In genomic region chr14:104683653-104684448, GRCh38 we compare ENCODE assay signal across 34 cellular contexts. TPM values are rescaled to one million over a fixed set of nuclear protein-coding genes. Genes with fewer than 3 reads are reported as not detected.
A peak's percentile ranks its signal among the peaks of the same experiment; 100 is the strongest.
DNase-seq lines count a peak whose midpoint lies in the region; ATAC-seq and TF ChIP-seq lines count a peak whose summit lies in the region.
"Had no signal": no experiment of that assay in that cellular context is flagged by ENCODE, and none has a peak within 500 bp of the region (broad histone marks: within the 10 kb centered on the region; RNA-seq: fewer than 3 reads in every experiment).

No MANE protein-coding gene starts in this region.

- DNase-seq in activated CD8-positive, alpha-beta T cell treated with anti-CD3 and anti-CD28 coated beads, Interleukin-2, amount 10 ng/mL, durations not matched to agents 7 days and 5 days: no peak
- DNase-seq in activated CD8-positive, alpha-beta T cell treated with anti-CD3 and anti-CD28 coated beads for 36 hours: no peak
- DNase-seq in RWPE2 (ENCODE audit: low spot score): no peak
- peak; percentile 61 for DNase-seq in sigmoid colon
- no peak for DNase-seq in NCI-H510A treated with DMSO at 0.1 percent for 48 hours (lab: John Stamatoyannopoulos, UW)
- DNase-seq in SKM-1 treated with dmso at 0.1 percent for 144 hours (lab: John Stamatoyannopoulos, UW; ENCODE audit: unreplicated experiment): no peak
- DNase-seq in activated gamma-delta T cell treated with Interleukin-2 at 50 U/mL for 16 hours: no peak
- DNase-seq: activated CD4-positive, alpha-beta T cell treated with anti-CD3 and anti-CD28 coated beads, Interleukin-2, amount 50 U/mL, for 48 hours; activated CD8-positive, alpha-beta memory T cell treated with anti-CD3 and anti-CD28 coated beads, Interleukin-2, amount 50 U/mL, for 4 hours; activated naive CD4-positive, alpha-beta T cell treated with anti-CD3 and anti-CD28 coated beads, Interleukin-2, amount 10 ng/mL, durations not matched to agents 7 days and 5 days; cerebellar nuclear complex; DMS79; dorsolateral prefrontal cortex; esophagus squamous epithelium; foreskin keratinocyte; GDM1; heart right ventricle; NCI-H1092 treated with DMSO at 0.1 percent for 48 hours; NCI-H1694 treated with DMSO at 0.1 percent for 48 hours; NCI-H2171 treated with DMSO at 0.1 percent for 48 hours; NCI-H526; OCI-M1; stimulated activated CD4-positive, alpha-beta T cell treated with anti-CD3 and anti-CD28 coated beads, Interleukin-12 subunit alpha, Interleukin-12 subunit beta, amount 100 ng/mL, for 4 hours; stimulated activated CD4-positive, alpha-beta T cell treated with anti-CD3 and anti-CD28 coated beads, Interleukin-4, amount 100 ng/mL, for 24 hours had no signal

- no peak overlapping the region for H3K4me3 Mint-ChIP-seq in activated CD8-positive, alpha-beta T cell treated with anti-CD3 and anti-CD28 coated beads, Interleukin-2, amount 10 ng/mL, durations not matched to agents 7 days and 5 days
- H3K4me3 Mint-ChIP-seq in activated CD8-positive, alpha-beta T cell treated with anti-CD3 and anti-CD28 coated beads for 36 hours: no peak overlapping the region
- H3K4me3 Mint-ChIP-seq: activated naive CD4-positive, alpha-beta T cell treated with anti-CD3 and anti-CD28 coated beads, Interleukin-2, amount 10 ng/mL, durations not matched to agents 7 days and 5 days; CD14-positive monocyte had no signal

- peaks cover 47% of the 10 kb centered on the region for H3K4me1 Mint-ChIP-seq in activated CD8-positive, alpha-beta T cell treated with anti-CD3 and anti-CD28 coated beads, Interleukin-2, amount 10 ng/mL, durations not matched to agents 7 days and 5 days (ENCODE audit: low read depth)
- peaks cover 36% of the 10 kb centered on the region for H3K4me1 Mint-ChIP-seq in activated CD8-positive, alpha-beta T cell treated with anti-CD3 and anti-CD28 coated beads for 36 hours (ENCODE audit: low read depth)

- peaks cover 60% of the 10 kb centered on the region for H3K4me1 ChIP-seq in RWPE2 (ENCODE audit: insufficient read depth, poor library complexity, severe bottlenecking)
- peaks cover 53% of the 10 kb centered on the region for H3K4me1 ChIP-seq in mesodermal cell (ENCODE audit: control insufficient read depth, insufficient read depth, low read length, poor library complexity, severe bottlenecking)
- H3K4me1 ChIP-seq in sigmoid colon: peaks cover 0 to 58% (median 58%) of the 10 kb centered on the region in 4 donors

- no peaks in the 10 kb centered on the region for H3K27me3 ChIP-seq in RWPE2 (ENCODE audit: insufficient read depth, poor library complexity, severe bottlenecking)
- no peaks in the 10 kb centered on the region for H3K27me3 ChIP-seq in sigmoid colon
- H3K27me3 ChIP-seq: dorsolateral prefrontal cortex, esophagus squamous epithelium, foreskin keratinocyte, heart right ventricle, neural progenitor cell, right lobe of liver, tibial nerve had no signal

- H3K9me3 ChIP-seq in RWPE2 (ENCODE audit: severe bottlenecking): no peaks in the 10 kb centered on the region
- H3K9me3 ChIP-seq in mesodermal cell (ENCODE audit: control insufficient read depth, low read length): no peaks in the 10 kb centered on the region
- H3K9me3 ChIP-seq in sigmoid colon: no peaks in the 10 kb centered on the region
- H3K9me3 ChIP-seq: esophagus squamous epithelium, heart right ventricle, right lobe of liver, tibial nerve had no signal

- 90% methylated on average over 18 to 19 of the region's 22 CpGs for WGBS in mesodermal cell (ENCODE audit: insufficient coverage in 2 of 2), 2 experiments
- WGBS in sigmoid colon, 2 donors: 90 to 92% methylated on average over 22 of the region's 22 CpGs

- no peaks in the 10 kb centered on the region for H3K9me3 Mint-ChIP-seq in activated CD8-positive, alpha-beta T cell treated with anti-CD3 and anti-CD28 coated beads, Interleukin-2, amount 10 ng/mL, durations not matched to agents 7 days and 5 days (ENCODE audit: insufficient read depth)
- H3K9me3 Mint-ChIP-seq in activated CD8-positive, alpha-beta T cell treated with anti-CD3 and anti-CD28 coated beads for 36 hours: no peaks in the 10 kb centered on the region
- H3K9me3 Mint-ChIP-seq: activated naive CD4-positive, alpha-beta T cell treated with anti-CD3 and anti-CD28 coated beads, Interleukin-2, amount 10 ng/mL, durations not matched to agents 7 days and 5 days had no signal

- H3K36me3 ChIP-seq in RWPE2 (ENCODE audit: low read depth) (no peaks in the 10 kb centered on the region), mesodermal cell (ENCODE audit: control insufficient read depth, insufficient read depth, low read length) (no peaks in the 10 kb centered on the region), sigmoid colon (no peaks in the 10 kb centered on the region)
- H3K36me3 ChIP-seq: esophagus squamous epithelium, heart right ventricle, neural progenitor cell, right lobe of liver, tibial nerve had no signal

- H3K4me3 ChIP-seq in RWPE2 (ENCODE audit: severe bottlenecking) (no peak overlapping the region), mesodermal cell (ENCODE audit: extremely low read depth, insufficient read depth, low read length, poor library complexity, severe bottlenecking) (no peak overlapping the region), sigmoid colon (no peak overlapping the region)
- H3K4me3 ChIP-seq: esophagus squamous epithelium, heart right ventricle, K562, neural progenitor cell, right lobe of liver, tibial nerve had no signal

- no peak for ATAC-seq in activated CD8-positive, alpha-beta T cell treated with anti-CD3 and anti-CD28 coated beads, Interleukin-2, amount 10 ng/mL, durations not matched to agents 7 days and 5 days
- no peak for ATAC-seq in activated CD8-positive, alpha-beta T cell treated with anti-CD3 and anti-CD28 coated beads for 36 hours
- no peak for ATAC-seq in RWPE2 (ENCODE audit: low read depth)
- ATAC-seq: activated CD4-positive, CD25-positive, alpha-beta regulatory T cell treated with anti-CD3 and anti-CD28 coated beads, Interleukin-2, amount 50 U/mL, for 24 hours; foreskin keratinocyte; heart right ventricle; K562; right lobe of liver; SK-N-SH treated with all-trans-retinoic acid at 6 μM for 48 hours had no signal

- no peak for TF ChIP-seq EP300 in sigmoid colon (IDR thresholded peaks at IDR 0.05)

- TF ChIP-seq POLR2A in sigmoid colon (IDR thresholded peaks at IDR 0.05): no peak

- no peaks in the 10 kb centered on the region for H3K36me3 Mint-ChIP-seq in activated CD8-positive, alpha-beta T cell treated with anti-CD3 and anti-CD28 coated beads, Interleukin-2, amount 10 ng/mL, durations not matched to agents 7 days and 5 days (ENCODE audit: low read depth)
- no peaks in the 10 kb centered on the region for H3K36me3 Mint-ChIP-seq in activated CD8-positive, alpha-beta T cell treated with anti-CD3 and anti-CD28 coated beads for 36 hours (ENCODE audit: low read depth)
- H3K36me3 Mint-ChIP-seq: brain, CD14-positive monocyte, neural progenitor cell had no signal

- POLR2A ChIA-PET in activated CD8-positive, alpha-beta T cell treated with anti-CD3 and anti-CD28 coated beads, Interleukin-2, amount 10 ng/mL, durations not matched to agents 7 days and 5 days (lab: Charles Lee): no interaction called here
- POLR2A ChIA-PET in activated CD8-positive, alpha-beta T cell treated with anti-CD3 and anti-CD28 coated beads for 36 hours (lab: Charles Lee): interaction anchor here (1.1 kb wide), 1 partner anchor 10 kb away, joined by 4 read pairs; no protein-coding TSS in a partner anchor

- peak overlapping the region; percentile 97 for H3K27ac ChIP-seq in RWPE2 (ENCODE audit: poor library complexity, severe bottlenecking)
- peak overlapping the region; percentile 95 for H3K27ac ChIP-seq in mesodermal cell (ENCODE audit: low read depth, low read length, severe bottlenecking)
- H3K27ac ChIP-seq in sigmoid colon: no peak overlapping the region
- H3K27ac ChIP-seq: 22Rv1, esophagus squamous epithelium, foreskin keratinocyte, heart right ventricle, neural progenitor cell, right lobe of liver had no signal

- CTCF ChIA-PET in activated CD8-positive, alpha-beta T cell treated with anti-CD3 and anti-CD28 coated beads, Interleukin-2, amount 10 ng/mL, durations not matched to agents 7 days and 5 days (lab: Charles Lee): interaction anchor here (1.1 kb wide), 1 partner anchor 85 kb away, joined by 3 read pairs; no protein-coding TSS in a partner anchor
- CTCF ChIA-PET in activated CD8-positive, alpha-beta T cell treated with anti-CD3 and anti-CD28 coated beads for 36 hours (lab: Charles Lee): no interaction called here

- intact Hi-C loops in activated CD8-positive, alpha-beta T cell treated with anti-CD3 and anti-CD28 coated beads for 36 hours (cut with micrococcal nuclease): no loop called here
- intact Hi-C loops in sigmoid colon (cut with DNase I): no loop called here

- H3K27ac Mint-ChIP-seq in activated CD8-positive, alpha-beta T cell treated with anti-CD3 and anti-CD28 coated beads, Interleukin-2, amount 10 ng/mL, durations not matched to agents 7 days and 5 days: peak overlapping the region; percentile 44
- no peak overlapping the region for H3K27ac Mint-ChIP-seq in activated CD8-positive, alpha-beta T cell treated with anti-CD3 and anti-CD28 coated beads for 36 hours
- H3K27ac Mint-ChIP-seq: activated naive CD4-positive, alpha-beta T cell treated with anti-CD3 and anti-CD28 coated beads, Interleukin-2, amount 10 ng/mL, durations not matched to agents 7 days and 5 days; neural progenitor cell had no signal

- H3K27me3 Mint-ChIP-seq in activated CD8-positive, alpha-beta T cell treated with anti-CD3 and anti-CD28 coated beads, Interleukin-2, amount 10 ng/mL, durations not matched to agents 7 days and 5 days (ENCODE audit: low read depth): peaks cover 5% of the 10 kb centered on the region
- no peaks in the 10 kb centered on the region for H3K27me3 Mint-ChIP-seq in activated CD8-positive, alpha-beta T cell treated with anti-CD3 and anti-CD28 coated beads for 36 hours

- no peak for TF ChIP-seq CTCF in activated CD8-positive, alpha-beta T cell treated with anti-CD3 and anti-CD28 coated beads for 36 hours (IDR thresholded peaks at IDR 0.05)
- TF ChIP-seq CTCF in RWPE2 (IDR thresholded peaks at IDR 0.05; ENCODE audit: poor library complexity, severe bottlenecking) (no peak), sigmoid colon (IDR thresholded peaks at IDR 0.05) (no peak)

RNA-seq across cellular contexts. Expression of gene INF2, which starts 5.6 kb away (rescaled TPM):
- 100 to 1,000 TPM; 155 to 159 TPM for total RNA-seq in activated CD8-positive, alpha-beta T cell treated with anti-CD3 and anti-CD28 coated beads, Interleukin-2, amount 10 ng/mL, durations not matched to agents 7 days and 5 days
- total RNA-seq in activated CD8-positive, alpha-beta T cell treated with anti-CD3 and anti-CD28 coated beads for 36 hours: 10 to 100 TPM; 61.5 to 65.0 TPM
- 58.2 TPM for polyA plus RNA-seq in mesodermal cell (2013, experiment 1 of 2)
- polyA plus RNA-seq in mesodermal cell (2013, experiment 2 of 2): 54.6 TPM
- 10 to 100 TPM; 26.3 to 67.0 (median 30.3) TPM for total RNA-seq in sigmoid colon
- polyA plus RNA-seq in sigmoid colon: 100 to 1,000 TPM; 127 to 169 (median 130) TPM

RNA-seq across cellular contexts. Expression of gene ADSS1, which starts 40.2 kb away (rescaled TPM):
- 1 to 10 TPM; 1.8 TPM for total RNA-seq in activated CD8-positive, alpha-beta T cell treated with anti-CD3 and anti-CD28 coated beads, Interleukin-2, amount 10 ng/mL, durations not matched to agents 7 days and 5 days
- total RNA-seq in activated CD8-positive, alpha-beta T cell treated with anti-CD3 and anti-CD28 coated beads for 36 hours: 1 to 10 TPM; 2.7 to 3.0 TPM
- polyA plus RNA-seq in mesodermal cell (2013, experiment 1 of 2): 20.2 TPM
- polyA plus RNA-seq in mesodermal cell (2013, experiment 2 of 2): 18.6 TPM
- 10 to 100 TPM in 1 of 4 donors, 1 to 10 TPM in 3; 2.0 to 10.2 (median 7.3) TPM for total RNA-seq in sigmoid colon
- polyA plus RNA-seq in sigmoid colon: 1 to 10 TPM; 3.5 to 6.6 (median 4.1) TPM

Comparison
In these comparisons a context has a peak if more than half of its experiments do, and no peak if none do; other contexts are left out.
1. H3K27ac ChIP-seq: peak in RWPE2 (single experiment) and mesodermal cell (single experiment); none in sigmoid colon (0 of 4).